ENCODE assay signal across 8 cellular contexts in genomic region chr9:124011460-124012301, GRCh38. TPM values are rescaled to one million over a fixed set of nuclear protein-coding genes. Genes with fewer than 3 reads are reported as not detected.
DNase-seq lines count a peak whose midpoint lies in the region; ATAC-seq and TF ChIP-seq lines count a peak whose summit lies in the region.

Gene LHX2 (plus strand): TSS chr9:124011768. CDS start chr9:124012349, 581 bp downstream.

- no peaks in the 10 kb centered on the region for H3K79me2 ChIP-seq in MM.1S (ENCODE audit: low read length)

- H3K4me3 ChIP-seq in MM.1S (ENCODE audit: low read length) (peak within 1 kb of the TSS; percentile 62), aorta (ENCODE audit: low read length in 2 of 2) (no peak within 1 kb of the TSS)

- peak within 1 kb of the TSS; percentile 65 for H3K4me2 ChIP-seq in MM.1S (ENCODE audit: low read depth, low read length)

- peaks cover 51% of the 10 kb centered on the region for H3K27me3 Mint-ChIP-seq in activated naive CD4-positive, alpha-beta T cell treated with anti-CD3 and anti-CD28 coated beads, Interleukin-2, amount 50 U/mL, for 24 hours
- H3K27me3 Mint-ChIP-seq in natural killer cell (ENCODE audit: low read depth in 2 of 2): peaks cover 61 to 67% of the 10 kb centered on the region in 2 donors

- peaks cover 33% of the 10 kb centered on the region for H3K4me1 Mint-ChIP-seq in activated naive CD4-positive, alpha-beta T cell treated with anti-CD3 and anti-CD28 coated beads, Interleukin-2, amount 50 U/mL, for 24 hours
- H3K4me1 Mint-ChIP-seq in natural killer cell: peaks cover 6 to 21% of the 10 kb centered on the region in 2 donors

- intact Hi-C loops in natural killer cell (cut with micrococcal nuclease) (no loop called here), aorta (cut with DNase I) (no loop called here)

- H3K9ac ChIP-seq in MM.1S (ENCODE audit: low read length): no peak within 1 kb of the TSS; the same call in 1 of the 2 replicates

- H3K27ac ChIP-seq in MM.1S (ENCODE audit: low read length) (no peak within 1 kb of the TSS), aorta (ENCODE audit: low read depth in 1 of 2, low read length in 2 of 2) (no peak within 1 kb of the TSS)

- H3K36me3 ChIP-seq in MM.1S (replicated peaks; ENCODE audit: insufficient read depth, low read length) (no peaks in the 10 kb centered on the region), aorta (ENCODE audit: control insufficient read depth in 1 of 2, insufficient read depth in 2 of 2, low read length in 1 of 2) (no peaks in the 10 kb centered on the region)

- H3K9me3 ChIP-seq in MM.1S (replicated peaks; ENCODE audit: insufficient read depth, low read length) (no peaks in the 10 kb centered on the region), aorta (ENCODE audit: control insufficient read depth, low read length) (no peaks in the 10 kb centered on the region)

- no peaks in the 10 kb centered on the region for H3K4me1 ChIP-seq in MM.1S (ENCODE audit: low read length)
- no peaks in the 10 kb centered on the region for H3K4me1 ChIP-seq in aorta (ENCODE audit: control insufficient read depth in 1 of 2, insufficient read depth in 2 of 2, low read length in 2 of 2)

- ATAC-seq in esophagus mucosa (peak; percentile 81), natural killer cell (peak in 1 of 3 donors; percentile 34), aorta (ENCODE audit: low FRiP score) (peak; percentile 74), HG02763 (IDR thresholded peaks at IDR 0.05; ENCODE audit: unreplicated experiment) (no peak)

- H2AFZ ChIP-seq in MM.1S (ENCODE audit: low read length): peak within 1 kb of the TSS; percentile 51; the same call in 1 of the 2 replicates

- H3K27me3 ChIP-seq in MM.1S (replicated peaks; ENCODE audit: insufficient read depth, low read length): peaks cover 70% of the 10 kb centered on the region
- peaks cover 0 to 1% of the 10 kb centered on the region in 2 donors for H3K27me3 ChIP-seq in aorta (ENCODE audit: control insufficient read depth in 1 of 2, insufficient read depth in 2 of 2, low read length in 1 of 2)

- H3K27ac Mint-ChIP-seq in activated naive CD4-positive, alpha-beta T cell treated with anti-CD3 and anti-CD28 coated beads, Interleukin-2, amount 50 U/mL, for 24 hours: no peak within 1 kb of the TSS
- H3K27ac Mint-ChIP-seq in natural killer cell: no peak within 1 kb of the TSS

- no peaks in the 10 kb centered on the region for H4K20me1 ChIP-seq in MM.1S (ENCODE audit: insufficient read depth, low read length)

- H3K9me3 Mint-ChIP-seq in activated naive CD4-positive, alpha-beta T cell treated with anti-CD3 and anti-CD28 coated beads, Interleukin-2, amount 50 U/mL, for 24 hours: no peaks in the 10 kb centered on the region
- H3K9me3 Mint-ChIP-seq in natural killer cell: no peaks in the 10 kb centered on the region

- WGBS in aorta, 2 donors: 1% methylated on average over 74 to 95 of the region's 95 CpGs

- H3K9me2 ChIP-seq in MM.1S (replicated peaks; ENCODE audit: insufficient read depth, low read length): no peaks in the 10 kb centered on the region

- no peaks in the 10 kb centered on the region for H3F3A ChIP-seq in MM.1S (ENCODE audit: insufficient read depth, low read length)

- H3K4me3 Mint-ChIP-seq in activated naive CD4-positive, alpha-beta T cell treated with anti-CD3 and anti-CD28 coated beads, Interleukin-2, amount 50 U/mL, for 24 hours: peak within 1 kb of the TSS; percentile 23
- peak within 1 kb of the TSS; percentile 57 for H3K4me3 Mint-ChIP-seq in natural killer cell

- H3K36me3 Mint-ChIP-seq in activated naive CD4-positive, alpha-beta T cell treated with anti-CD3 and anti-CD28 coated beads, Interleukin-2, amount 50 U/mL, for 24 hours: no peaks in the 10 kb centered on the region
- no peaks in the 10 kb centered on the region for H3K36me3 Mint-ChIP-seq in natural killer cell

- TF ChIP-seq CTCF in MM.1S (IDR thresholded peaks at IDR 0.05; ENCODE audit: low read length): peak; percentile 16; the same call in 1 of the 2 replicates
- TF ChIP-seq CTCF in natural killer cell (IDR thresholded peaks at IDR 0.05): no peak

- no peak for DNase-seq in activated naive CD4-positive, alpha-beta T cell (lab: John Stamatoyannopoulos, UW)
- DNase-seq in MM.1S (peak; percentile 80), SK-N-DZ (ENCODE audit: low spot score) (peak; percentile 85), natural killer cell (no peak), aorta (peak in 1 of 2 donors; percentile 85)

RNA-seq across cellular contexts. Expression of gene LHX2, which starts in this region (rescaled TPM):
- polyA plus RNA-seq in SK-N-DZ (2014; cell fraction: cytosol; rRNA removed): 3.8 and 5.2 TPM in 2 replicates
- 2.3 and 3.3 TPM in 2 replicates for polyA plus RNA-seq in SK-N-DZ (2014; cell fraction: nucleus; rRNA removed)
- total RNA-seq in esophagus mucosa (not detected), natural killer cell (not detected), aorta (under 1 TPM in 1 of 2 donors, not detected in 1; 0.26 TPM)
- polyA plus RNA-seq in aorta: under 1 TPM in 1 of 2 donors, not detected in 1; 0.38 TPM

Comparison
In these comparisons a context has a peak if more than half of its experiments do, and no peak if none do; other contexts are left out.
1. Peak in ATAC-seq in esophagus mucosa; RNA of the gene not detected or under 1 TPM.
2. Peak in ATAC-seq in aorta; RNA of the gene not detected or under 1 TPM.
3. DNase-seq: peak in MM.1S (single experiment) and SK-N-DZ (single experiment); none in activated naive CD4-positive, alpha-beta T cell (0 of 4) and natural killer cell (single experiment).